ENCODE assay signal across 8 cellular contexts in genomic region chr4:151012836-151013235, GRCh38. TPM values are rescaled to one million over a fixed set of nuclear protein-coding genes. Genes with fewer than 3 reads are reported as not detected.
A peak's percentile ranks its signal among the peaks of the same experiment; 100 is the strongest.
DNase-seq lines count a peak whose midpoint lies in the region; ATAC-seq and TF ChIP-seq lines count a peak whose summit lies in the region.

No MANE protein-coding gene starts in this region.

- no peak overlapping the region for H3K27ac Mint-ChIP-seq in activated naive CD4-positive, alpha-beta T cell treated with anti-CD3 and anti-CD28 coated beads for 36 hours

- no peaks in the 10 kb centered on the region for H3K9me3 Mint-ChIP-seq in activated naive CD4-positive, alpha-beta T cell treated with anti-CD3 and anti-CD28 coated beads for 36 hours

- H3K27me3 ChIP-seq in iPS-18a (ENCODE audit: control insufficient read depth, insufficient read depth, low read length): no peaks in the 10 kb centered on the region
- no peaks in the 10 kb centered on the region for H3K27me3 ChIP-seq in thoracic aorta (replicated peaks; ENCODE audit: insufficient read depth)
- H3K27me3 ChIP-seq in vagina: no peaks in the 10 kb centered on the region

- peaks cover 22% of the 10 kb centered on the region for H3K36me3 Mint-ChIP-seq in activated naive CD4-positive, alpha-beta T cell treated with anti-CD3 and anti-CD28 coated beads for 36 hours (ENCODE audit: low read depth)

- H3K4me3 ChIP-seq in iPS-18a (ENCODE audit: low read length): peak overlapping the region; percentile 84
- H3K4me3 ChIP-seq in thoracic aorta: peak overlapping the region; percentile 26
- H3K4me3 ChIP-seq in vagina: peak overlapping the region in 1 of 2 donors; percentile 100

- H3K4me1 ChIP-seq in iPS-18a (ENCODE audit: control insufficient read depth, low read depth, low read length) (no peaks in the 10 kb centered on the region), thoracic aorta (ENCODE audit: control insufficient read depth in 1 of 2, low read depth in 2 of 2) (peaks cover 8 to 10% of the 10 kb centered on the region in 2 donors), vagina (peaks cover 21% of the 10 kb centered on the region)

- no peak for TF ChIP-seq CTCF in thoracic aorta (IDR thresholded peaks at IDR 0.05)
- no peak for TF ChIP-seq CTCF in vagina (IDR thresholded peaks at IDR 0.05)

- no peak overlapping the region for H3K9ac ChIP-seq in iPS-18a (ENCODE audit: low read length)

- H3K9me3 ChIP-seq in iPS-18a (ENCODE audit: control insufficient read depth, low read depth, low read length): no peaks in the 10 kb centered on the region
- no peaks in the 10 kb centered on the region for H3K9me3 ChIP-seq in thoracic aorta
- no peaks in the 10 kb centered on the region for H3K9me3 ChIP-seq in vagina

- CTCF ChIA-PET in activated naive CD4-positive, alpha-beta T cell treated with anti-CD3 and anti-CD28 coated beads for 36 hours (lab: Charles Lee): interaction anchor here (0.6 to 2.5 kb wide), 4 partner anchors 8 to 336 kb away, joined by 3 to 11 read pairs (median 4); no protein-coding TSS in a partner anchor

- intact Hi-C loops in activated naive CD4-positive, alpha-beta T cell treated with anti-CD3 and anti-CD28 coated beads for 36 hours (cut with micrococcal nuclease): no loop called here
- intact Hi-C loops in vagina (cut with DNase I): no loop called here

- H3K36me3 ChIP-seq in iPS-18a (ENCODE audit: control insufficient read depth, low read depth, low read length): peaks cover 3% of the 10 kb centered on the region
- no peaks in the 10 kb centered on the region for H3K36me3 ChIP-seq in thoracic aorta
- H3K36me3 ChIP-seq in vagina: no peaks in the 10 kb centered on the region

- H3K4me3 Mint-ChIP-seq in activated naive CD4-positive, alpha-beta T cell treated with anti-CD3 and anti-CD28 coated beads for 36 hours: peak overlapping the region; percentile 100

- ATAC-seq in thoracic aorta (ENCODE audit: insufficient number of reproducible peaks, low FRiP score, low read depth) (no peak), GM21381 (IDR thresholded peaks at IDR 0.05; ENCODE audit: unreplicated experiment) (no peak)

- no peaks in the 10 kb centered on the region for H3K27me3 Mint-ChIP-seq in activated naive CD4-positive, alpha-beta T cell treated with anti-CD3 and anti-CD28 coated beads for 36 hours (ENCODE audit: low read depth)

- DNase-seq in activated naive CD4-positive, alpha-beta T cell treated with anti-CD3 and anti-CD28 coated beads for 36 hours: peak; percentile 31
- DNase-seq in activated naive CD4-positive, alpha-beta T cell treated with anti-CD3 and anti-CD28 coated beads, Interleukin-2, amount 50 U/mL, for 16 hours: no peak
- DNase-seq in UCSD-AML1 (lab: John Stamatoyannopoulos, UW; ENCODE audit: unreplicated experiment): peak; percentile 33
- DNase-seq in thoracic aorta (ENCODE audit: low spot score): no peak
- DNase-seq in vagina (ENCODE audit: extremely low spot score in 2 of 2): no peak
- no peak for DNase-seq in NCI-H524 treated with DMSO at 0.1 percent for 48 hours (lab: John Stamatoyannopoulos, UW)

- H3K4me1 Mint-ChIP-seq in activated naive CD4-positive, alpha-beta T cell treated with anti-CD3 and anti-CD28 coated beads for 36 hours (ENCODE audit: low read depth): peaks cover 18% of the 10 kb centered on the region

- no peak for TF ChIP-seq POLR2A in vagina (IDR thresholded peaks at IDR 0.05)

- no peak overlapping the region for H3K27ac ChIP-seq in iPS-18a (ENCODE audit: low read length)
- no peak overlapping the region for H3K27ac ChIP-seq in thoracic aorta
- no peak overlapping the region for H3K27ac ChIP-seq in vagina

RNA-seq across cellular contexts. Expression of gene LRBA, which starts 2.2 kb away (rescaled TPM):
- 10 to 100 TPM; 53.7 to 54.6 TPM for total RNA-seq in activated naive CD4-positive, alpha-beta T cell treated with anti-CD3 and anti-CD28 coated beads for 36 hours
- total RNA-seq in thoracic aorta: 10 to 100 TPM; 30.9 to 33.7 TPM
- 68.0 TPM for total RNA-seq in vagina

Comparison
In these comparisons a context has a peak if more than half of its experiments do, and no peak if none do; other contexts are left out.
1. DNase-seq: peak in activated naive CD4-positive, alpha-beta T cell treated with anti-CD3 and anti-CD28 coated beads for 36 hours (single experiment) and UCSD-AML1 (single experiment); none in activated naive CD4-positive, alpha-beta T cell treated with anti-CD3 and anti-CD28 coated beads, Interleukin-2, amount 50 U/mL, for 16 hours (single experiment), thoracic aorta (single experiment), vagina (0 of 2) and NCI-H524 treated with DMSO at 0.1 percent for 48 hours (single experiment).